In genomic region chr7:100015232-100016208, GRCh38 we compare ENCODE assay signal across 8 cellular contexts. TPM values are rescaled to one million over a fixed set of nuclear protein-coding genes. Genes with fewer than 3 reads are reported as not detected.
DNase-seq lines count a peak whose midpoint lies in the region; ATAC-seq and TF ChIP-seq lines count a peak whose summit lies in the region.

ZKSCAN1 (plus strand) TSS chr7:100015596; CDS start chr7:100023507, 7,911 bp downstream.

- H3K4me3 ChIP-seq in cardiac fibroblast (replicated peaks in 1 of 2; ENCODE audit: low read depth in 2 of 2, low read length in 2 of 2), result peak within 1 kb of the TSS; percentile 99

- H3K36me3 Mint-ChIP-seq in activated B cell treated with CpG ODN at 0.5 μM for 24 hours (ENCODE audit: low read depth), result peaks cover 19% of the 10 kb centered on the region
- H3K36me3 Mint-ChIP-seq in immature natural killer cell, result peaks cover 0 to 3% (median 0%) of the 10 kb centered on the region in 3 donors

- peaks cover 34% of the 10 kb centered on the region for H3K4me1 Mint-ChIP-seq in activated B cell treated with CpG ODN at 0.5 μM for 24 hours
- peaks cover 35 to 39% of the 10 kb centered on the region in 2 donors for H3K4me1 Mint-ChIP-seq in immature natural killer cell

- intact Hi-C loops in activated B cell treated with CpG ODN at 0.5 μM for 24 hours (cut with micrococcal nuclease), result loop anchor here (1.0 to 2.0 kb wide), 6 partner anchors 18 to 543 kb away; partner anchors contain the start of genes TRIM4, ZKSCAN5, ZNF3 and ZNF789

- TF ChIP-seq CTCF in activated B cell treated with CpG ODN at 0.5 μM for 24 hours (IDR thresholded peaks at IDR 0.05) (no peak), cardiac fibroblast (IDR thresholded peaks at IDR 0.05; ENCODE audit: low read depth, low read length) (no peak)

- CTCF ChIA-PET in activated B cell treated with CpG ODN at 0.5 μM for 24 hours (lab: Charles Lee), result interaction anchor here (0.6 to 1.2 kb wide), 3 partner anchors 25 to 544 kb away, joined by 3 read pairs; no protein-coding TSS in a partner anchor

- DNase-seq in AG08395 (ENCODE audit: low spot score) (peak; percentile 97), NCI-H2227 (lab: John Stamatoyannopoulos, UW; ENCODE audit: unreplicated experiment) (peak; percentile 97), activated B cell treated with CpG ODN at 0.5 μM for 24 hours (peak; percentile 76), cardiac fibroblast (ENCODE audit: low read depth in 2 of 2) (peak; percentile 95 to 96), immature natural killer cell (peak; percentile 83 to 87 (median 87)), smooth muscle cell of the brain vasculature (ENCODE audit: low read depth, low spot score) (peak; percentile 82)

- peak; percentile 95 for ATAC-seq in GM18907 (IDR thresholded peaks at IDR 0.05; ENCODE audit: unreplicated experiment)
- peak; percentile 95 for ATAC-seq in HG03159 (IDR thresholded peaks at IDR 0.05; ENCODE audit: unreplicated experiment)
- ATAC-seq in activated B cell treated with CpG ODN at 0.5 μM for 24 hours (ENCODE audit: low read depth), result peak; percentile 97

- peak within 1 kb of the TSS; percentile 84 for H3K27ac Mint-ChIP-seq in activated B cell treated with CpG ODN at 0.5 μM for 24 hours
- H3K27ac Mint-ChIP-seq in immature natural killer cell, result peak within 1 kb of the TSS; percentile 93 to 98 (median 97)

- H3K4me3 Mint-ChIP-seq in activated B cell treated with CpG ODN at 0.5 μM for 24 hours (peak within 1 kb of the TSS; percentile 90), immature natural killer cell (peak within 1 kb of the TSS; percentile 91 to 97 (median 93))

- H3K9me3 Mint-ChIP-seq in activated B cell treated with CpG ODN at 0.5 μM for 24 hours, result no peaks in the 10 kb centered on the region
- no peaks in the 10 kb centered on the region for H3K9me3 Mint-ChIP-seq in immature natural killer cell

- POLR2A ChIA-PET in activated B cell treated with CpG ODN at 0.5 μM for 24 hours (lab: Charles Lee), result interaction anchor here (0.6 to 3.0 kb wide), 18 partner anchors 14 to 860 kb away, joined by 3 to 38 read pairs (median 4); partner anchors contain the start of genes AP4M1, COPS6, GNB2 and LAMTOR4

- H3K27me3 Mint-ChIP-seq in activated B cell treated with CpG ODN at 0.5 μM for 24 hours (peaks cover 6% of the 10 kb centered on the region), immature natural killer cell (ENCODE audit: low read depth in 3 of 3) (peaks cover 5 to 9% (median 8%) of the 10 kb centered on the region in 3 donors)

RNA-seq across cellular contexts. Expression of gene ZKSCAN1, which starts in this region (rescaled TPM):
- 59.0 and 70.6 TPM in 2 replicates for total RNA-seq in activated B cell treated with CpG ODN at 0.5 μM for 24 hours
- polyA plus RNA-seq in immature natural killer cell, result 10 to 100 TPM; 14.4 to 48.9 (median 18.7) TPM

Comparison
In these comparisons a context has a peak if more than half of its experiments do, and no peak if none do; other contexts are left out.
1. Peak in every context shown above with its lines: DNase-seq, ATAC-seq and H3K4me3 ChIP-seq.